8 cellular contexts compared by ENCODE assay signal in the genomic region with DNA sequence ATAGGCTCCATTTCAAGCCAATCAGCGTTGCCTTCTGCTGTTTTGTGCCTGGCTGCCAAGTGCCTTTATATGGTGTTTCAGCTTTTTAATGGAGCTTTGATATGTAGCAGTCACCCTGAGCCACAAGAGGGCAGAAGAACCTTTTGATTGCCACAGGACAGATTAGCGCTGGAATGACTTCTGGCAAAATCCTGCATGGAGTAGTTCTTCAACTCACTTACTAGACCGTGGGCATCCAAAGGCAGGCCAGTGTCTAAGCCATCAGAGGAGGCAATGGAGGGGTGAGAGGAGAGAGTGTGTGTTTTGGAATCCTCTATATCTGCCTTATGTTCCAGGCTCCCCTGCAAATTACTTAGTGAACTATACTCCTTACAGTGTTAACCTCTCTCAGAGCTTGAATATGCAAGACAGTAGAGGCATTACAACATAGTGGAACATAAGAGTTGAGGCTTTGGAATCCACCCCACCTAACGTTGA. TPM values are rescaled to one million over a fixed set of nuclear protein-coding genes. Genes with fewer than 3 reads are reported as not detected.
DNase-seq lines count a peak whose midpoint lies in the region; ATAC-seq, FAIRE-seq and TF ChIP-seq lines count a peak whose summit lies in the region.

No MANE protein-coding gene starts in this region.

- H3K27me3 ChIP-seq in colonic mucosa, result no peaks in the 10 kb centered on the region
- no peaks in the 10 kb centered on the region for H3K27me3 ChIP-seq in HepG2 (ENCODE audit: control insufficient read depth in 1 of 2, insufficient read depth in 2 of 2, low read length in 2 of 2)

- H3K79me2 ChIP-seq in HepG2 (ENCODE audit: insufficient read depth, low read length), result no peaks in the 10 kb centered on the region

- H3K4me2 ChIP-seq in HepG2 (ENCODE audit: low read depth, low read length), result no peak overlapping the region

- BruUV-seq in HepG2 (replicated peaks; lab: Mats Ljungman, UMichigan), result no TSS peak

- in situ Hi-C loops in HepG2 (cut with HindIII; ENCODE audit: extremely low pct_ligation_motif_present, low pct_unique_long_range_greater_than_20kb), result no loop called here

- peak; percentile 95 for ATAC-seq in HepG2
- ATAC-seq in GM18519 (IDR thresholded peaks at IDR 0.05; ENCODE audit: low FRiP score, unreplicated experiment), result no peak

- POLR2A ChIA-PET in HepG2 (lab: Yijun Ruan, JAX), result interaction anchor here (0.6 to 2.4 kb wide), 4 partner anchors 57 to 228 kb away, joined by 3 to 8 read pairs (median 3); partner anchors contain the start of gene IPO13

- DNase-seq in AML-193 (lab: John Stamatoyannopoulos, UW), result peak; percentile 78 to 79
- DNase-seq in HCEC 1CT, result peak; percentile 93
- DNase-seq in NCI-H446 treated with DMSO at 0.1 percent for 48 hours (lab: John Stamatoyannopoulos, UW), result peak; percentile 90
- peak; percentile 10 for DNase-seq in activated CD4-positive, alpha-beta T cell treated with anti-CD3 and anti-CD28 coated beads for 1 hour
- peak; percentile 80 for DNase-seq in colonic mucosa
- DNase-seq in HepG2 (ENCODE audit: low spot score), result peak; percentile 71
- DNase-seq in stimulated activated CD4-positive, alpha-beta T cell treated with anti-CD3 and anti-CD28 coated beads, Interleukin-4, amount 100 ng/mL, for 48 hours (ENCODE audit: low read depth in 2 of 2), result peak; percentile 14 to 29

- intact Hi-C loops in colonic mucosa (cut with DNase I), result loop anchor here (1.0 to 10.0 kb wide), 3 partner anchors 172 to 271 kb away; partner anchors contain the start of gene SLC6A9
- intact Hi-C loops in HepG2 (cut with micrococcal nuclease; ENCODE audit: unreplicated experiment), result loop anchor here (1.0 to 2.0 kb wide), 3 partner anchors 171 to 284 kb away; no protein-coding TSS in a partner anchor

- no peak overlapping the region for H3K4me3 ChIP-seq in colonic mucosa
- no peak overlapping the region for H3K4me3 ChIP-seq in HepG2 (replicated peaks in 1 of 3; ENCODE audit: insufficient read depth in 1 of 3, low read depth in 2 of 3, low read length in 3 of 3)

- H4K20me1 ChIP-seq in HepG2 (ENCODE audit: insufficient read depth, low read length), result no peaks in the 10 kb centered on the region

- CTCF ChIA-PET in HepG2 (lab: Yijun Ruan, JAX; ENCODE audit: low intra/inter-chr PET ratio, low total read pairs), result interaction anchor here (0.9 to 5.0 kb wide), 3 partner anchors 172 to 284 kb away, joined by 3 to 44 read pairs (median 5); partner anchors contain the start of genes ARTN and IPO13

- FAIRE-seq in HepG2 (lab: Jason Lieb, UNC), result peak; percentile 94

- WGBS in HepG2 (ENCODE audit: low lambda C conversion rate), result 10% methylated on average over 4 of the region's 4 CpGs

- H3K36me3 ChIP-seq in colonic mucosa (no peaks in the 10 kb centered on the region), HepG2 (replicated peaks in 1 of 2; ENCODE audit: control insufficient read depth in 1 of 2, insufficient read depth in 2 of 2, low read length in 2 of 2) (no peaks in the 10 kb centered on the region)

- H3K4me1 ChIP-seq in colonic mucosa (no peaks in the 10 kb centered on the region), HepG2 (ENCODE audit: insufficient read depth, low read length) (peaks cover 17% of the 10 kb centered on the region)

- H3K9me3 ChIP-seq in colonic mucosa (no peaks in the 10 kb centered on the region), HepG2 (ENCODE audit: low read length) (no peaks in the 10 kb centered on the region)

- H3K9ac ChIP-seq in colonic mucosa (ENCODE audit: low read depth in 2 of 2, low read length in 2 of 2) (no peak overlapping the region), HepG2 (ENCODE audit: insufficient read depth, low read depth, low read length) (no peak overlapping the region)

- peak; percentile 67 for TF ChIP-seq CTCF in colonic mucosa (IDR thresholded peaks at IDR 0.05)
- peak; percentile 89 for TF ChIP-seq CTCF in HepG2 (CRISPR knock-in tag; IDR thresholded peaks at IDR 0.05)

- no peak overlapping the region for H2AFZ ChIP-seq in HepG2 (ENCODE audit: low read length)

- TF ChIP-seq POLR2A in HepG2 (IDR thresholded peaks at IDR 0.05; ENCODE audit: insufficient read depth in 1 of 2, low read depth in 2 of 2, low read length in 2 of 2), result no peak

- TF ChIP-seq EP300 in HepG2 (IDR thresholded peaks at IDR 0.05; ENCODE audit: low read depth in 2 of 2, low read length in 2 of 2) (no peak), HepG2 (CRISPR knock-in tag; IDR thresholded peaks at IDR 0.05; ENCODE audit: borderline replicate concordance) (no peak)

- TF ChIP-seq RAD21 in HepG2 (CRISPR knock-in tag; IDR thresholded peaks at IDR 0.05), result peak; percentile 85

- H3K27ac ChIP-seq in colonic mucosa, result no peak overlapping the region
- no peak overlapping the region for H3K27ac ChIP-seq in HepG2 (ENCODE audit: extremely low read length, insufficient read depth, low read length)

TF ChIP-seq in HepG2, 621 proteins besides CTCF, POLR2A, EP300 and RAD21 (continues in another document):
- TF ChIP-seq NKX3-1 (CRISPR knock-in tag; IDR thresholded peaks at IDR 0.05) (no peak), AHDC1 (CRISPR knock-in tag; IDR thresholded peaks at IDR 0.05; ENCODE audit: borderline replicate concordance) (0 out of 2 replicates have a peak, but pooled peaks have one; percentile 20), KLF16 (CRISPR knock-in tag; IDR thresholded peaks at IDR 0.05) (peak in 1 of 2 experiments; percentile 30; a peak in 1 of 4 replicates), HOXD1 (CRISPR knock-in tag; IDR thresholded peaks at IDR 0.05) (no peak), ZNF780A (CRISPR knock-in tag; IDR thresholded peaks at IDR 0.05) (no peak), ZNF335 (CRISPR knock-in tag; IDR thresholded peaks at IDR 0.05) (peak; percentile 88), MTF1 (CRISPR knock-in tag; IDR thresholded peaks at IDR 0.05) (no peak)

RNA-seq across cellular contexts. Expression of gene ST3GAL3, which starts 56.2 kb away (rescaled TPM):
- 1 to 10 TPM; 5.1 to 6.0 TPM for total RNA-seq in colonic mucosa
- 3.4 and 5.1 TPM in 2 replicates for total RNA-seq in HepG2 (2016; rRNA removed; fragmentation: Illumina TruSeq; extraction: Trizol)
- total RNA-seq in HepG2 (2016; cell fraction: cytosol; rRNA removed; fragmentation: Illumina TruSeq; extraction: Trizol; ENCODE audit: low read depth), result 5.4 and 6.6 TPM in 2 replicates
- 2.8 and 4.6 TPM in 2 replicates for total RNA-seq in HepG2 (2016; cell fraction: insoluble cytoplasmic fraction; rRNA removed; fragmentation: Illumina TruSeq; extraction: Trizol)
- 8.5 and 8.7 TPM in 2 replicates for total RNA-seq in HepG2 (2016; cell fraction: membrane; rRNA removed; fragmentation: Illumina TruSeq; extraction: Trizol)
- total RNA-seq in HepG2 (2016; cell fraction: nucleus; rRNA removed; fragmentation: Illumina TruSeq; extraction: Trizol), result 11.8 and 11.9 TPM in 2 replicates
- polyA plus RNA-seq in HepG2 (2011; rRNA removed), result 7.1 and 8.1 TPM in 2 replicates
- polyA plus RNA-seq in HepG2 (2011; cell fraction: cytosol; rRNA removed), result 7.1 and 7.2 TPM in 2 replicates
- polyA plus RNA-seq in HepG2 (2011; cell fraction: nucleus; rRNA removed), result 19.2 and 19.5 TPM in 2 replicates
- polyA plus RNA-seq in HepG2 (2012), result 8.2 and 8.6 TPM in 2 replicates
- polyA plus RNA-seq in HepG2 (2016; cell fraction: cytosol; fragmentation: Illumina TruSeq; extraction: Trizol; ENCODE audit: low read depth), result 4.9 and 5.7 TPM in 2 replicates
- polyA plus RNA-seq in HepG2 (2016; cell fraction: insoluble cytoplasmic fraction; fragmentation: Illumina TruSeq; extraction: Trizol; ENCODE audit: low read depth), result 4.6 and 5.3 TPM in 2 replicates
- 8.5 and 11.7 TPM in 2 replicates for polyA plus RNA-seq in HepG2 (2016; cell fraction: membrane; fragmentation: Illumina TruSeq; extraction: Trizol; ENCODE audit: low read depth)
- polyA plus RNA-seq in HepG2 (2016; cell fraction: nucleus; fragmentation: Illumina TruSeq; extraction: Trizol; ENCODE audit: insufficient read depth, low read depth), result 15.9 and 17.9 TPM in 2 replicates
- polyA minus RNA-seq in HepG2 (2011; rRNA and poly(A)+ RNA removed; ENCODE audit: low replicate concordance), result 14.7 and 20.2 TPM in 2 replicates
- 7.6 and 9.7 TPM in 2 replicates for polyA minus RNA-seq in HepG2 (2011; cell fraction: cytosol; rRNA and poly(A)+ RNA removed)
- 20.2 and 21.6 TPM in 2 replicates for polyA minus RNA-seq in HepG2 (2011; cell fraction: nucleus; rRNA and poly(A)+ RNA removed)

Comparison
In these comparisons a context has a peak if more than half of its experiments do, and no peak if none do; other contexts are left out.
1. DNase-seq: peak in every context shown above with its lines; median percentile 93 in HCEC 1CT; 90 in NCI-H446 treated with DMSO at 0.1 percent for 48 hours; 80 in colonic mucosa; 78 in AML-193; 71 in HepG2; 22 in stimulated activated CD4-positive, alpha-beta T cell treated with anti-CD3 and anti-CD28 coated beads, Interleukin-4, amount 100 ng/mL, for 48 hours; 10 in activated CD4-positive, alpha-beta T cell treated with anti-CD3 and anti-CD28 coated beads for 1 hour.